Comparison of ENCODE assay signal across 1 cellular context in the genomic region with DNA sequence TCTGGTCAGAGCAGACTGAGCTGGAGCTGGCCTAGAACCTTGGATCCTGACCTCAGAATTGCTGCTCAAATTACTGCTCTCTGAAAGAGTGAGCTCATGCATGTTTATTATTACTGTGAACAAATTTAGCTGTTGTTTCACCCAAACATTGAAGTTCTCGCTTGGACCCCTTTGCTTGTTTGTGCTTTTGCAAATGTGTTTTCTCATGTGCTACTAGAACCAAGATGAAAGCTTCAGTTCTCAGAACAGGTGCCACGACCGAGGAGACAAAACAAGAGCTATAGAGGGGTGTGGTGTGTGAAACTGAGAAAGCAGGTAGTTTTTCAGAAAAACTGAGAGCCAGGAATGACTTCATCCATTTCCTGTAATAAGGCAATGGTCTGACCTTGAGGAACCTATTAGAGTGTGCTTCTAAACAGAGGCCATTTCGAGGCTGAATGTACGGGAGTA.
TF ChIP-seq lines count a peak whose summit lies in the region.

No MANE protein-coding gene starts in this region.

TF ChIP-seq in GM12878, 131 proteins besides CTCF, POLR2A, EP300 and RAD21 (continued from another document and continues in another):
- TF ChIP-seq, protein P1, sequence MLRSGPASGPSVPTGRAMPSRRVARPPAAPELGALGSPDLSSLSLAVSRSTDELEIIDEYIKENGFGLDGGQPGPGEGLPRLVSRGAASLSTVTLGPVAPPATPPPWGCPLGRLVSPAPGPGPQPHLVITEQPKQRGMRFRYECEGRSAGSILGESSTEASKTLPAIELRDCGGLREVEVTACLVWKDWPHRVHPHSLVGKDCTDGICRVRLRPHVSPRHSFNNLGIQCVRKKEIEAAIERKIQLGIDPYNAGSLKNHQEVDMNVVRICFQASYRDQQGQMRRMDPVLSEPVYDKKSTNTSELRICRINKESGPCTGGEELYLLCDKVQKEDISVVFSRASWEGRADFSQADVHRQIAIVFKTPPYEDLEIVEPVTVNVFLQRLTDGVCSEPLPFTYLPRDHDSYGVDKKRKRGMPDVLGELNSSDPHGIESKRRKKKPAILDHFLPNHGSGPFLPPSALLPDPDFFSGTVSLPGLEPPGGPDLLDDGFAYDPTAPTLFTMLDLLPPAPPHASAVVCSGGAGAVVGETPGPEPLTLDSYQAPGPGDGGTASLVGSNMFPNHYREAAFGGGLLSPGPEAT (IDR thresholded peaks at IDR 0.05; ENCODE audit: low read depth), result no peak
- TF ChIP-seq SUZ12 (IDR thresholded peaks at IDR 0.05; ENCODE audit: unreplicated experiment) (no peak), SRF (IDR thresholded peaks at IDR 0.05; ENCODE audit: low read depth in 2 of 2, low read length in 2 of 2) (no peak), CBX5 (IDR thresholded peaks at IDR 0.05; ENCODE audit: low read depth) (no peak), IRF4 (IDR thresholded peaks at IDR 0.05; ENCODE audit: low read depth, low read length) (peak; percentile 79), KAT2A (conservative IDR thresholded peaks at IDR 0.05; ENCODE audit: control insufficient read depth, low read depth, low read length) (no peak), SIX5 (IDR thresholded peaks at IDR 0.05; ENCODE audit: low read depth, low read length, severe bottlenecking) (no peak), ASH2L (IDR thresholded peaks at IDR 0.05; ENCODE audit: borderline replicate concordance, low read depth) (no peak), RB1 (IDR thresholded peaks at IDR 0.05; ENCODE audit: borderline replicate concordance) (no peak), HDAC2 (IDR thresholded peaks at IDR 0.05) (no peak), ATF7 (IDR thresholded peaks at IDR 0.05; ENCODE audit: low read depth) (peak; percentile 86), BACH1 (IDR thresholded peaks at IDR 0.05; ENCODE audit: borderline replicate concordance) (no peak), RUNX3 (IDR thresholded peaks at IDR 0.05; ENCODE audit: low read length) (peak; percentile 57), NR2F1 (conservative IDR thresholded peaks at IDR 0.05) (peak; percentile 56), SPI1 (IDR thresholded peaks at IDR 0.05; ENCODE audit: borderline replicate concordance, insufficient read depth, low read depth, low read length) (no peak), JUNB (IDR thresholded peaks at IDR 0.05) (peak; percentile 80), CREM (IDR thresholded peaks at IDR 0.05; ENCODE audit: low read depth) (peak; percentile 66), POLR2AphosphoS2 (IDR thresholded peaks at IDR 0.05; ENCODE audit: low read depth, low read length) (no peak), ZNF274 (IDR thresholded peaks at IDR 0.05; ENCODE audit: insufficient read depth, insufficient read length) (no peak), BMI1 (IDR thresholded peaks at IDR 0.05; ENCODE audit: borderline replicate concordance) (no peak)
- TF ChIP-seq, protein P2, sequence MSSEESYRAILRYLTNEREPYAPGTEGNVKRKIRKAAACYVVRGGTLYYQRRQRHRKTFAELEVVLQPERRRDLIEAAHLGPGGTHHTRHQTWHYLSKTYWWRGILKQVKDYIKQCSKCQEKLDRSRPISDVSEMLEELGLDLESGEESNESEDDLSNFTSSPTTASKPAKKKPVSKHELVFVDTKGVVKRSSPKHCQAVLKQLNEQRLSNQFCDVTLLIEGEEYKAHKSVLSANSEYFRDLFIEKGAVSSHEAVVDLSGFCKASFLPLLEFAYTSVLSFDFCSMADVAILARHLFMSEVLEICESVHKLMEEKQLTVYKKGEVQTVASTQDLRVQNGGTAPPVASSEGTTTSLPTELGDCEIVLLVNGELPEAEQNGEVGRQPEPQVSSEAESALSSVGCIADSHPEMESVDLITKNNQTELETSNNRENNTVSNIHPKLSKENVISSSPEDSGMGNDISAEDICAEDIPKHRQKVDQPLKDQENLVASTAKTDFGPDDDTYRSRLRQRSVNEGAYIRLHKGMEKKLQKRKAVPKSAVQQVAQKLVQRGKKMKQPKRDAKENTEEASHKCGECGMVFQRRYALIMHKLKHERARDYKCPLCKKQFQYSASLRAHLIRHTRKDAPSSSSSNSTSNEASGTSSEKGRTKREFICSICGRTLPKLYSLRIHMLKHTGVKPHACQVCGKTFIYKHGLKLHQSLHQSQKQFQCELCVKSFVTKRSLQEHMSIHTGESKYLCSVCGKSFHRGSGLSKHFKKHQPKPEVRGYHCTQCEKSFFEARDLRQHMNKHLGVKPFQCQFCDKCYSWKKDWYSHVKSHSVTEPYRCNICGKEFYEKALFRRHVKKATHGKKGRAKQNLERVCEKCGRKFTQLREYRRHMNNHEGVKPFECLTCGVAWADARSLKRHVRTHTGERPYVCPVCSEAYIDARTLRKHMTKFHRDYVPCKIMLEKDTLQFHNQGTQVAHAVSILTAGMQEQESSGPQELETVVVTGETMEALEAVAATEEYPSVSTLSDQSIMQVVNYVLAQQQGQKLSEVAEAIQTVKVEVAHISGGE (CRISPR knock-in tag; IDR thresholded peaks at IDR 0.05), result no peak
- TF ChIP-seq, protein P3, sequence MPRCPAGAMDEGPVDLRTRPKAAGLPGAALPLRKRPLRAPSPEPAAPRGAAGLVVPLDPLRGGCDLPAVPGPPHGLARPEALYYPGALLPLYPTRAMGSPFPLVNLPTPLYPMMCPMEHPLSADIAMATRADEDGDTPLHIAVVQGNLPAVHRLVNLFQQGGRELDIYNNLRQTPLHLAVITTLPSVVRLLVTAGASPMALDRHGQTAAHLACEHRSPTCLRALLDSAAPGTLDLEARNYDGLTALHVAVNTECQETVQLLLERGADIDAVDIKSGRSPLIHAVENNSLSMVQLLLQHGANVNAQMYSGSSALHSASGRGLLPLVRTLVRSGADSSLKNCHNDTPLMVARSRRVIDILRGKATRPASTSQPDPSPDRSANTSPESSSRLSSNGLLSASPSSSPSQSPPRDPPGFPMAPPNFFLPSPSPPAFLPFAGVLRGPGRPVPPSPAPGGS (IDR thresholded peaks at IDR 0.05; ENCODE audit: borderline replicate concordance, insufficient read depth, low read depth, low read length, poor library complexity, severe bottlenecking), result no peak
- TF ChIP-seq, protein P4, sequence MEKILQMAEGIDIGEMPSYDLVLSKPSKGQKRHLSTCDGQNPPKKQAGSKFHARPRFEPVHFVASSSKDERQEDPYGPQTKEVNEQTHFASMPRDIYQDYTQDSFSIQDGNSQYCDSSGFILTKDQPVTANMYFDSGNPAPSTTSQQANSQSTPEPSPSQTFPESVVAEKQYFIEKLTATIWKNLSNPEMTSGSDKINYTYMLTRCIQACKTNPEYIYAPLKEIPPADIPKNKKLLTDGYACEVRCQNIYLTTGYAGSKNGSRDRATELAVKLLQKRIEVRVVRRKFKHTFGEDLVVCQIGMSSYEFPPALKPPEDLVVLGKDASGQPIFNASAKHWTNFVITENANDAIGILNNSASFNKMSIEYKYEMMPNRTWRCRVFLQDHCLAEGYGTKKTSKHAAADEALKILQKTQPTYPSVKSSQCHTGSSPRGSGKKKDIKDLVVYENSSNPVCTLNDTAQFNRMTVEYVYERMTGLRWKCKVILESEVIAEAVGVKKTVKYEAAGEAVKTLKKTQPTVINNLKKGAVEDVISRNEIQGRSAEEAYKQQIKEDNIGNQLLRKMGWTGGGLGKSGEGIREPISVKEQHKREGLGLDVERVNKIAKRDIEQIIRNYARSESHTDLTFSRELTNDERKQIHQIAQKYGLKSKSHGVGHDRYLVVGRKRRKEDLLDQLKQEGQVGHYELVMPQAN (conservative IDR thresholded peaks at IDR 0.05), result no peak
- TF ChIP-seq, protein P5, sequence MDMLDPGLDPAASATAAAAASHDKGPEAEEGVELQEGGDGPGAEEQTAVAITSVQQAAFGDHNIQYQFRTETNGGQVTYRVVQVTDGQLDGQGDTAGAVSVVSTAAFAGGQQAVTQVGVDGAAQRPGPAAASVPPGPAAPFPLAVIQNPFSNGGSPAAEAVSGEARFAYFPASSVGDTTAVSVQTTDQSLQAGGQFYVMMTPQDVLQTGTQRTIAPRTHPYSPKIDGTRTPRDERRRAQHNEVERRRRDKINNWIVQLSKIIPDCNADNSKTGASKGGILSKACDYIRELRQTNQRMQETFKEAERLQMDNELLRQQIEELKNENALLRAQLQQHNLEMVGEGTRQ (IDR thresholded peaks at IDR 0.05; ENCODE audit: borderline replicate concordance, low read depth, low read length), result no peak
- TF ChIP-seq, protein P6, sequence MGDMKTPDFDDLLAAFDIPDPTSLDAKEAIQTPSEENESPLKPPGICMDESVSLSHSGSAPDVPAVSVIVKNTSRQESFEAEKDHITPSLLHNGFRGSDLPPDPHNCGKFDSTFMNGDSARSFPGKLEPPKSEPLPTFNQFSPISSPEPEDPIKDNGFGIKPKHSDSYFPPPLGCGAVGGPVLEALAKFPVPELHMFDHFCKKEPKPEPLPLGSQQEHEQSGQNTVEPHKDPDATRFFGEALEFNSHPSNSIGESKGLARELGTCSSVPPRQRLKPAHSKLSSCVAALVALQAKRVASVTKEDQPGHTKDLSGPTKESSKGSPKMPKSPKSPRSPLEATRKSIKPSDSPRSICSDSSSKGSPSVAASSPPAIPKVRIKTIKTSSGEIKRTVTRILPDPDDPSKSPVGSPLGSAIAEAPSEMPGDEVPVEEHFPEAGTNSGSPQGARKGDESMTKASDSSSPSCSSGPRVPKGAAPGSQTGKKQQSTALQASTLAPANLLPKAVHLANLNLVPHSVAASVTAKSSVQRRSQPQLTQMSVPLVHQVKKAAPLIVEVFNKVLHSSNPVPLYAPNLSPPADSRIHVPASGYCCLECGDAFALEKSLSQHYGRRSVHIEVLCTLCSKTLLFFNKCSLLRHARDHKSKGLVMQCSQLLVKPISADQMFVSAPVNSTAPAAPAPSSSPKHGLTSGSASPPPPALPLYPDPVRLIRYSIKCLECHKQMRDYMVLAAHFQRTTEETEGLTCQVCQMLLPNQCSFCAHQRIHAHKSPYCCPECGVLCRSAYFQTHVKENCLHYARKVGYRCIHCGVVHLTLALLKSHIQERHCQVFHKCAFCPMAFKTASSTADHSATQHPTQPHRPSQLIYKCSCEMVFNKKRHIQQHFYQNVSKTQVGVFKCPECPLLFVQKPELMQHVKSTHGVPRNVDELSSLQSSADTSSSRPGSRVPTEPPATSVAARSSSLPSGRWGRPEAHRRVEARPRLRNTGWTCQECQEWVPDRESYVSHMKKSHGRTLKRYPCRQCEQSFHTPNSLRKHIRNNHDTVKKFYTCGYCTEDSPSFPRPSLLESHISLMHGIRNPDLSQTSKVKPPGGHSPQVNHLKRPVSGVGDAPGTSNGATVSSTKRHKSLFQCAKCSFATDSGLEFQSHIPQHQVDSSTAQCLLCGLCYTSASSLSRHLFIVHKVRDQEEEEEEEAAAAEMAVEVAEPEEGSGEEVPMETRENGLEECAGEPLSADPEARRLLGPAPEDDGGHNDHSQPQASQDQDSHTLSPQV (IDR thresholded peaks at IDR 0.05), result no peak
- TF ChIP-seq, protein P7, sequence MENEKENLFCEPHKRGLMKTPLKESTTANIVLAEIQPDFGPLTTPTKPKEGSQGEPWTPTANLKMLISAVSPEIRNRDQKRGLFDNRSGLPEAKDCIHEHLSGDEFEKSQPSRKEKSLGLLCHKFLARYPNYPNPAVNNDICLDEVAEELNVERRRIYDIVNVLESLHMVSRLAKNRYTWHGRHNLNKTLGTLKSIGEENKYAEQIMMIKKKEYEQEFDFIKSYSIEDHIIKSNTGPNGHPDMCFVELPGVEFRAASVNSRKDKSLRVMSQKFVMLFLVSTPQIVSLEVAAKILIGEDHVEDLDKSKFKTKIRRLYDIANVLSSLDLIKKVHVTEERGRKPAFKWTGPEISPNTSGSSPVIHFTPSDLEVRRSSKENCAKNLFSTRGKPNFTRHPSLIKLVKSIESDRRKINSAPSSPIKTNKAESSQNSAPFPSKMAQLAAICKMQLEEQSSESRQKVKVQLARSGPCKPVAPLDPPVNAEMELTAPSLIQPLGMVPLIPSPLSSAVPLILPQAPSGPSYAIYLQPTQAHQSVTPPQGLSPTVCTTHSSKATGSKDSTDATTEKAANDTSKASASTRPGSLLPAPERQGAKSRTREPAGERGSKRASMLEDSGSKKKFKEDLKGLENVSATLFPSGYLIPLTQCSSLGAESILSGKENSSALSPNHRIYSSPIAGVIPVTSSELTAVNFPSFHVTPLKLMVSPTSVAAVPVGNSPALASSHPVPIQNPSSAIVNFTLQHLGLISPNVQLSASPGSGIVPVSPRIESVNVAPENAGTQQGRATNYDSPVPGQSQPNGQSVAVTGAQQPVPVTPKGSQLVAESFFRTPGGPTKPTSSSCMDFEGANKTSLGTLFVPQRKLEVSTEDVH (IDR thresholded peaks at IDR 0.05; ENCODE audit: low read depth, partially characterized antibody), result no peak
- TF ChIP-seq, protein P8, sequence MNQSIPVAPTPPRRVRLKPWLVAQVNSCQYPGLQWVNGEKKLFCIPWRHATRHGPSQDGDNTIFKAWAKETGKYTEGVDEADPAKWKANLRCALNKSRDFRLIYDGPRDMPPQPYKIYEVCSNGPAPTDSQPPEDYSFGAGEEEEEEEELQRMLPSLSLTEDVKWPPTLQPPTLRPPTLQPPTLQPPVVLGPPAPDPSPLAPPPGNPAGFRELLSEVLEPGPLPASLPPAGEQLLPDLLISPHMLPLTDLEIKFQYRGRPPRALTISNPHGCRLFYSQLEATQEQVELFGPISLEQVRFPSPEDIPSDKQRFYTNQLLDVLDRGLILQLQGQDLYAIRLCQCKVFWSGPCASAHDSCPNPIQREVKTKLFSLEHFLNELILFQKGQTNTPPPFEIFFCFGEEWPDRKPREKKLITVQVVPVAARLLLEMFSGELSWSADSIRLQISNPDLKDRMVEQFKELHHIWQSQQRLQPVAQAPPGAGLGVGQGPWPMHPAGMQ (IDR thresholded peaks at IDR 0.05; ENCODE audit: borderline replicate concordance), result no peak
- TF ChIP-seq, protein P9, sequence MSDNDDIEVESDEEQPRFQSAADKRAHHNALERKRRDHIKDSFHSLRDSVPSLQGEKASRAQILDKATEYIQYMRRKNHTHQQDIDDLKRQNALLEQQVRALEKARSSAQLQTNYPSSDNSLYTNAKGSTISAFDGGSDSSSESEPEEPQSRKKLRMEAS (IDR thresholded peaks at IDR 0.05; ENCODE audit: low read depth, low read length), result no peak
- TF ChIP-seq, protein P10, sequence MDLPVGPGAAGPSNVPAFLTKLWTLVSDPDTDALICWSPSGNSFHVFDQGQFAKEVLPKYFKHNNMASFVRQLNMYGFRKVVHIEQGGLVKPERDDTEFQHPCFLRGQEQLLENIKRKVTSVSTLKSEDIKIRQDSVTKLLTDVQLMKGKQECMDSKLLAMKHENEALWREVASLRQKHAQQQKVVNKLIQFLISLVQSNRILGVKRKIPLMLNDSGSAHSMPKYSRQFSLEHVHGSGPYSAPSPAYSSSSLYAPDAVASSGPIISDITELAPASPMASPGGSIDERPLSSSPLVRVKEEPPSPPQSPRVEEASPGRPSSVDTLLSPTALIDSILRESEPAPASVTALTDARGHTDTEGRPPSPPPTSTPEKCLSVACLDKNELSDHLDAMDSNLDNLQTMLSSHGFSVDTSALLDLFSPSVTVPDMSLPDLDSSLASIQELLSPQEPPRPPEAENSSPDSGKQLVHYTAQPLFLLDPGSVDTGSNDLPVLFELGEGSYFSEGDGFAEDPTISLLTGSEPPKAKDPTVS (IDR thresholded peaks at IDR 0.05; ENCODE audit: low read depth, low read length), result no peak
